28 cellular contexts compared by ENCODE assay signal in genomic region chr10:17503795-17504194, GRCh38.
"Had no signal": no experiment of that assay in that cellular context is flagged by ENCODE, and none has a peak within 500 bp of the region (broad histone marks: within the 10 kb centered on the region; RNA-seq: fewer than 3 reads in every experiment).

No MANE protein-coding gene starts in this region.

- H3K36me3 Mint-ChIP-seq: neural progenitor cell; stimulated activated effector memory CD8-positive, alpha-beta T cell treated with anti-CD3 and anti-CD28 coated beads, Interleukin-12 subunit alpha, Interleukin-12 subunit beta, amount 100 ng/mL, for 72 hours; stimulated activated naive B cell treated with anti-CD40 and anti-IgM and Interleukin-4, amounts not matched to agents 10 μg/mL and 1 μg/mL and 100 μg/mL, for 72 hours; type B pancreatic cell had no signal

- H3K27ac ChIP-seq: neural progenitor cell, ovary, parathyroid adenoma, psoas muscle, right lobe of liver, sigmoid colon, stomach, thoracic aorta, tibial artery, transverse colon, upper lobe of right lung, uterus had no signal

- H3K27me3 Mint-ChIP-seq: stimulated activated naive CD8-positive, alpha-beta T cell treated with anti-CD3 and anti-CD28 coated beads, Interleukin-15, Interleukin-2, amounts not matched to agents 100 ng/mL and 50 ng/mL, for 24 hours had no signal

- H3K79me2 ChIP-seq: parathyroid adenoma had no signal

- H3K4me1 Mint-ChIP-seq: nephron; neural progenitor cell; stimulated activated naive B cell treated with anti-CD40 and anti-IgM and Interleukin-4, amounts not matched to agents 10 μg/mL and 1 μg/mL and 100 μg/mL, for 72 hours had no signal

- H3K4me3 ChIP-seq: neural progenitor cell, ovary, psoas muscle, right lobe of liver, sigmoid colon, stomach, thoracic aorta, tibial artery, transverse colon, upper lobe of right lung, uterus had no signal

- H3K4me3 Mint-ChIP-seq: nephron; neural progenitor cell; stimulated activated effector memory CD8-positive, alpha-beta T cell treated with anti-CD3 and anti-CD28 coated beads, Interleukin-12 subunit alpha, Interleukin-12 subunit beta, amount 100 ng/mL, for 72 hours; stimulated activated naive B cell treated with anti-CD40 and anti-IgM and Interleukin-4, amounts not matched to agents 10 μg/mL and 1 μg/mL and 100 μg/mL, for 72 hours; stimulated activated naive CD8-positive, alpha-beta T cell treated with anti-CD3 and anti-CD28 coated beads, Interleukin-15, Interleukin-2, amounts not matched to agents 100 ng/mL and 50 ng/mL, for 24 hours; type B pancreatic cell had no signal

- H3K4me2 ChIP-seq: neural progenitor cell had no signal

- H2AFZ ChIP-seq: neural progenitor cell, parathyroid adenoma had no signal

- H3K9me3 Mint-ChIP-seq: neural progenitor cell, type B pancreatic cell had no signal

- H3K4me1 ChIP-seq: neural progenitor cell, parathyroid adenoma, psoas muscle, right lobe of liver, sigmoid colon, stomach, tibial artery, transverse colon, upper lobe of right lung, uterus had no signal

- H3K27ac Mint-ChIP-seq: nephron; neural progenitor cell; progenitor cell of endocrine pancreas; stimulated activated naive B cell treated with anti-CD40 and anti-IgM and Interleukin-4, amounts not matched to agents 10 μg/mL and 1 μg/mL and 100 μg/mL, for 72 hours; stimulated activated naive CD8-positive, alpha-beta T cell treated with anti-CD3 and anti-CD28 coated beads, Interleukin-15, Interleukin-2, amounts not matched to agents 100 ng/mL and 50 ng/mL, for 24 hours; type B pancreatic cell had no signal

- H3K9me3 ChIP-seq: ovary, psoas muscle, right lobe of liver, sigmoid colon, stomach, thoracic aorta, tibial artery, transverse colon, upper lobe of right lung, uterus had no signal

- DNase-seq: naive thymus-derived CD4-positive, alpha-beta T cell; occipital lobe; ovary; posterior cingulate gyrus; psoas muscle; right cardiac atrium; right lobe of liver; sigmoid colon; small intestine; stimulated activated CD4-positive, alpha-beta T cell treated with anti-CD3 and anti-CD28 coated beads, Interleukin-15, amount 100 ng/mL, for 24 hours; stimulated activated CD4-positive, alpha-beta T cell treated with anti-CD3 and anti-CD28 coated beads, Interleukin-2, amount 100 ng/mL, for 24 hours; stimulated activated CD4-positive, alpha-beta T cell treated with anti-CD3 and anti-CD28 coated beads, Interleukin-2, amount 100 ng/mL, for 48 hours; stimulated activated CD4-positive, alpha-beta T cell treated with anti-CD3 and anti-CD28 coated beads, Interleukin-4, amount 100 ng/mL, for 24 hours; stimulated activated naive B cell treated with anti-CD40 and anti-IgM and Interleukin-4, amounts not matched to agents 10 μg/mL and 1 μg/mL and 100 μg/mL, for 72 hours; stimulated activated naive CD4-positive, alpha-beta T cell treated with Interleukin-2 at 50 U/mL for 16 hours; stomach; tibial artery; transverse colon; upper lobe of right lung; uterus had no signal

- H3K36me3 ChIP-seq: neural progenitor cell, ovary, right lobe of liver, sigmoid colon, stomach, thoracic aorta, tibial artery, transverse colon, upper lobe of right lung, uterus had no signal

- H3K27me3 ChIP-seq: neural progenitor cell, ovary, right lobe of liver, sigmoid colon, stomach, tibial artery, transverse colon, upper lobe of right lung, uterus had no signal

- ATAC-seq: naive thymus-derived CD4-positive, alpha-beta T cell; psoas muscle; right cardiac atrium; right lobe of liver; stimulated activated effector memory CD8-positive, alpha-beta T cell treated with anti-CD3 and anti-CD28 coated beads, Interleukin-12 subunit alpha, Interleukin-12 subunit beta, amount 100 ng/mL, for 72 hours; stimulated activated naive B cell treated with anti-CD40 and anti-IgM and Interleukin-4, amounts not matched to agents 10 μg/mL and 1 μg/mL and 100 μg/mL, for 72 hours; upper lobe of right lung had no signal

- H3K9ac ChIP-seq: neural progenitor cell, parathyroid adenoma had no signal
